8 cellular contexts compared by ENCODE assay signal in the genomic region with DNA sequence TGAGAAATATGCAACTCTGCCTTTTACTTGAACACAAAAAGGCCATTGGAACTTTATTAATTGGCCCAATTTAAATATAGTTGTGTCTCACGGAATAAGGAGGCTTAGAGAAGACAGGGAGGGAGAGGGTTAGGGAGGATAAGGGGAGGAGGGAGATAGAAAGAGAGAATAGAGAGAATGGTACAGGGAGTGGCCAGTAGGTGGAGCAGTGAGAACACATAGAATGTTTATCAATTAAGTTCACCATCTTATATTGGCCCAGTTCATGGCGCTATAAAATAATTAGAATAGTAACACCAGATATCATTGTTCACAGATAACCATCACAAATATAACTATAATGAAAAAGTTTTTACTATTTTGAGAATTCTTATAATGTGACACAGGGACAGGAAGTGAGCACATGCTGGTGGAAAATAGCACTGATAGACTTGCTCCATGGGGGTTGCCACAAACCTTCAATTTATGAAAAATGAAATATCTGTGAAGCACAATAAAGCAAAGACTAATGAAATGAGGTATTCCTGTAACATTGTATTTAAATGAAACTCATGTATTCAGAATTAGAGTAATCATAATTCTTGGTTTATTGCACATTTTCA.
DNase-seq lines count a peak whose midpoint lies in the region; ATAC-seq, FAIRE-seq and TF ChIP-seq lines count a peak whose summit lies in the region.

No MANE protein-coding gene starts in this region.

- H4K20me1 ChIP-seq in keratinocyte (ENCODE audit: control insufficient read depth, extremely low read depth, insufficient read depth, low read length): no peaks in the 10 kb centered on the region

- no peak for FAIRE-seq in keratinocyte (lab: Jason Lieb, UNC)
- no peak for FAIRE-seq in urothelium cell line (lab: Jason Lieb, UNC)

- H3K9me1 ChIP-seq in keratinocyte (ENCODE audit: control insufficient read depth, extremely low read depth, insufficient read depth, low read length): no peaks in the 10 kb centered on the region

- no peak overlapping the region for H3K27ac ChIP-seq in CD4-positive, alpha-beta T cell (ENCODE audit: low read depth, low read length)
- H3K27ac ChIP-seq in VCaP (no peak overlapping the region), keratinocyte (ENCODE audit: control insufficient read depth, insufficient read depth, low read length) (no peak overlapping the region)

- no peak overlapping the region for H3K4me2 ChIP-seq in keratinocyte (ENCODE audit: control insufficient read depth, extremely low read depth, insufficient read depth, low read depth, low read length)

- no peaks in the 10 kb centered on the region for H3K36me3 Mint-ChIP-seq in CD4-positive, alpha-beta T cell (ENCODE audit: low read depth)

- intact Hi-C loops in CD4-positive, alpha-beta T cell (cut with DNase I, micrococcal nuclease): no loop called here

- H3K27me3 ChIP-seq in CD4-positive, alpha-beta T cell (ENCODE audit: control insufficient read depth, insufficient read depth, low read length): no peaks in the 10 kb centered on the region
- H3K27me3 ChIP-seq in keratinocyte (ENCODE audit: control insufficient read depth, extremely low read depth, insufficient read depth, low read length): no peaks in the 10 kb centered on the region

- H2AFZ ChIP-seq in keratinocyte (ENCODE audit: control insufficient read depth, low read length): no peak overlapping the region

- H3K27ac Mint-ChIP-seq in CD4-positive, alpha-beta T cell: no peak overlapping the region

- H3K9me3 Mint-ChIP-seq in CD4-positive, alpha-beta T cell: no peaks in the 10 kb centered on the region

- CTCF ChIA-PET in CD4-positive, alpha-beta T cell (lab: Charles Lee): no interaction called here

- peak; percentile 45 for TF ChIP-seq CTCF in CD4-positive, alpha-beta T cell (IDR thresholded peaks at IDR 0.05)
- TF ChIP-seq CTCF in VCaP (conservative IDR thresholded peaks at IDR 0.05) (peak; percentile 87), keratinocyte (optimal IDR thresholded peaks at IDR 0.05 in 1 of 3, IDR thresholded peaks at IDR 0.05 in 1 of 3, conservative IDR thresholded peaks at IDR 0.05 in 1 of 3; ENCODE audit: extremely low read depth in 1 of 3, insufficient read depth in 2 of 3, low read length in 3 of 3) (peak; percentile 50 to 68 (median 61))

- dilution Hi-C loops in keratinocyte (cut with MboI; ENCODE audit: extremely low pct_ligation_motif_present, low sequenced_read_pairs): no loop called here

- no peaks in the 10 kb centered on the region for H3K79me2 ChIP-seq in keratinocyte (ENCODE audit: control insufficient read depth, insufficient read depth, low read length)

- H3K9me3 ChIP-seq in CD4-positive, alpha-beta T cell (ENCODE audit: control insufficient read depth, low read length): no peaks in the 10 kb centered on the region
- H3K9me3 ChIP-seq in keratinocyte (ENCODE audit: control insufficient read depth, low read depth, low read length): no peaks in the 10 kb centered on the region

- no peak overlapping the region for H3K4me3 ChIP-seq in keratinocyte (ENCODE audit: control insufficient read depth in 2 of 3, extremely low read depth in 1 of 3, insufficient read depth in 2 of 3, low read depth in 1 of 3, low read length in 3 of 3)

- no peak overlapping the region for H3K4me3 Mint-ChIP-seq in CD4-positive, alpha-beta T cell

- DNase-seq in CD4-positive, alpha-beta T cell: no peak
- DNase-seq in NCI-H1092 (lab: John Stamatoyannopoulos, UW) (peak; percentile 10), keratinocyte (ENCODE audit: low read depth, low spot score) (no peak), urothelium cell line (ENCODE audit: low spot score) (peak; percentile 1), germinal center (ENCODE audit: low spot score) (no peak)

- no peaks in the 10 kb centered on the region for H3K36me3 ChIP-seq in keratinocyte (ENCODE audit: control insufficient read depth in 2 of 2, extremely low read depth in 1 of 2, insufficient read depth in 2 of 2, low read length in 2 of 2)

- POLR2A ChIA-PET in CD4-positive, alpha-beta T cell (lab: Charles Lee): no interaction called here

- H3K4me1 ChIP-seq in keratinocyte (ENCODE audit: control insufficient read depth, extremely low read depth, insufficient read depth, low read length): no peaks in the 10 kb centered on the region

- H3K9ac ChIP-seq in keratinocyte (ENCODE audit: control insufficient read depth, extremely low read depth, insufficient read depth, low read length): no peak overlapping the region

- no peaks in the 10 kb centered on the region for H3K27me3 Mint-ChIP-seq in CD4-positive, alpha-beta T cell

- no peaks in the 10 kb centered on the region for H3K4me1 Mint-ChIP-seq in CD4-positive, alpha-beta T cell (ENCODE audit: low read depth)

- peak; percentile 34 for ATAC-seq in CD4-positive, alpha-beta T cell (ENCODE audit: poor library complexity)
- ATAC-seq in GM18520 (IDR thresholded peaks at IDR 0.05; ENCODE audit: unreplicated experiment) (peak; percentile 76), HG02852 (IDR thresholded peaks at IDR 0.05; ENCODE audit: unreplicated experiment) (peak; percentile 97)

Comparison
In these comparisons a context has a peak if more than half of its experiments do, and no peak if none do; other contexts are left out.
1. ATAC-seq: peak in every context shown above with its lines; median percentile 97 in HG02852; 76 in GM18520; 34 in CD4-positive, alpha-beta T cell.
2. DNase-seq: peak in NCI-H1092 (single experiment) and urothelium cell line (single experiment); none in CD4-positive, alpha-beta T cell (0 of 10), keratinocyte (single experiment) and germinal center (single experiment).
3. Peak in every context shown above with its lines, with median percentiles within 50 percentile points of each other: CTCF ChIP-seq.